19 cellular contexts compared by ENCODE assay signal in genomic region chr6:157079277-157079676, GRCh38.
"Had no signal": no experiment of that assay in that cellular context is flagged by ENCODE, and none has a peak within 500 bp of the region (broad histone marks: within the 10 kb centered on the region; RNA-seq: fewer than 3 reads in every experiment).

No MANE protein-coding gene starts in this region.

- H3K9me3 Mint-ChIP-seq: activated T-helper 17 cell treated with anti-CD3 and anti-CD28 coated beads, Interleukin-2, amount 50 U/mL, for 72 hours; endodermal cell; mesothelial cell of epicardium; neural crest cell had no signal

- H3K9me3 ChIP-seq: gastrocnemius medialis, heart left ventricle, sigmoid colon, thyroid gland, uterus had no signal

- H3K4me1 ChIP-seq: uterus had no signal

- H3K4me3 ChIP-seq: cardiac muscle cell, dorsolateral prefrontal cortex, gastrocnemius medialis, heart left ventricle, lung, sigmoid colon, thyroid gland, uterus had no signal

- H3K27ac Mint-ChIP-seq: activated CD4-positive, alpha-beta T cell treated with anti-CD3 and anti-CD28 coated beads for 36 hours; activated CD8-positive, alpha-beta T cell treated with anti-CD3 and anti-CD28 coated beads, Interleukin-2, amount 10 ng/mL, durations not matched to agents 7 days and 5 days; activated T-helper 17 cell treated with anti-CD3 and anti-CD28 coated beads, Interleukin-2, amount 50 U/mL, for 72 hours; endodermal cell; mesothelial cell of epicardium had no signal

- H3K27me3 ChIP-seq: cardiac muscle cell, dorsolateral prefrontal cortex, gastrocnemius medialis, heart left ventricle, sigmoid colon, thyroid gland, uterus had no signal

- ATAC-seq: activated CD4-positive, alpha-beta T cell treated with anti-CD3 and anti-CD28 coated beads for 36 hours; activated CD8-positive, alpha-beta T cell treated with anti-CD3 and anti-CD28 coated beads, Interleukin-2, amount 10 ng/mL, durations not matched to agents 7 days and 5 days; activated T-helper 17 cell treated with anti-CD3 and anti-CD28 coated beads, Interleukin-2, amount 50 U/mL, for 72 hours; gastrocnemius medialis; heart left ventricle had no signal

- H3K4me3 Mint-ChIP-seq: activated CD4-positive, alpha-beta T cell treated with anti-CD3 and anti-CD28 coated beads for 36 hours; activated CD8-positive, alpha-beta T cell treated with anti-CD3 and anti-CD28 coated beads, Interleukin-2, amount 10 ng/mL, durations not matched to agents 7 days and 5 days; activated T-helper 17 cell treated with anti-CD3 and anti-CD28 coated beads, Interleukin-2, amount 50 U/mL, for 72 hours; endodermal cell; mesothelial cell of epicardium; neural crest cell had no signal

- DNase-seq: activated CD4-positive, alpha-beta T cell treated with anti-CD3 and anti-CD28 coated beads for 36 hours; activated CD8-positive, alpha-beta memory T cell treated with anti-CD3 and anti-CD28 coated beads, Interleukin-2, amount 50 U/mL, for 4 hours; activated CD8-positive, alpha-beta T cell treated with anti-CD3 and anti-CD28 coated beads, Interleukin-2, amount 10 ng/mL, durations not matched to agents 7 days and 5 days; activated naive CD4-positive, alpha-beta T cell treated with Interleukin-2 at 50 U/mL for 16 hours; dorsolateral prefrontal cortex; endodermal cell; erythroblast; gastrocnemius medialis; heart left ventricle; sigmoid colon; stimulated activated CD4-positive, alpha-beta T cell treated with anti-CD3 and anti-CD28 coated beads, Interleukin-1b, Interleukin-23, amount 100 ng/mL, for 48 hours; thyroid gland; uterus; WERI-Rb-1 had no signal

- H3K27ac ChIP-seq: dorsolateral prefrontal cortex, gastrocnemius medialis, heart left ventricle, sigmoid colon, thyroid gland, uterus, WERI-Rb-1 had no signal

- H3K36me3 ChIP-seq: cardiac muscle cell, gastrocnemius medialis, heart left ventricle, sigmoid colon, thyroid gland, uterus, WERI-Rb-1 had no signal

- H3K27me3 Mint-ChIP-seq: activated CD4-positive, alpha-beta T cell treated with anti-CD3 and anti-CD28 coated beads for 36 hours; activated T-helper 17 cell treated with anti-CD3 and anti-CD28 coated beads, Interleukin-2, amount 50 U/mL, for 72 hours had no signal
